1 cellular context compared by ENCODE assay signal in the genomic region with DNA sequence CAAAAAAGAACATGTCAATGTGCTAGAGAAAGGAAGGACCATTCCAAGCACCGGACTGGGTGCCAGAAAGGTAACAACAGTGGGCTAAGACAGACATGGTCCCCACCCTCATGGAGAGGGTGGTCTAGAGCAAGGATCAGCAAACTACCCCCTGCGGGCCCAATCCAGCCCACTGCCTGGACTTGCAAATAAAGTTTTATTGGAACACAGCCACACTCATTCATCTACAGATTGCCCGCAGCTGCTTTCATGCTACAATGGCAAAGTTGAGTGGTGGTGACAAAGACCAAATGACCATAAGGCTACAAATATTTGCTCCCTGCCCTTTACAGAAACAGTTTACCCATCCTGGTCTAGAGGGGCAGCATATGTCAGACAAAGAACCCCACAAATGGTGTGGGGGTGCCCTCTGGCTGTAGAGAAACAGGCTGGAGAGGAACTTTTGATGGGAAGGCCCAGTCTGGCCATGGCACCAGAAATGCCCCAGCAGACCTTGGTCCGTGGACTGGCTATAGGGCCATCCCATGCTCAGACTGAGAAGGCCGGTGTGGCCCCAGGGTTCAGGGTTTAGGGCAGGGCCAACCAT.
TF ChIP-seq lines count a peak whose summit lies in the region.

No MANE protein-coding gene starts in this region.

TF ChIP-seq in SK-N-SH, 30 proteins besides CTCF, POLR2A, EP300 and RAD21 (continued from another document):
- TF ChIP-seq, protein P1, sequence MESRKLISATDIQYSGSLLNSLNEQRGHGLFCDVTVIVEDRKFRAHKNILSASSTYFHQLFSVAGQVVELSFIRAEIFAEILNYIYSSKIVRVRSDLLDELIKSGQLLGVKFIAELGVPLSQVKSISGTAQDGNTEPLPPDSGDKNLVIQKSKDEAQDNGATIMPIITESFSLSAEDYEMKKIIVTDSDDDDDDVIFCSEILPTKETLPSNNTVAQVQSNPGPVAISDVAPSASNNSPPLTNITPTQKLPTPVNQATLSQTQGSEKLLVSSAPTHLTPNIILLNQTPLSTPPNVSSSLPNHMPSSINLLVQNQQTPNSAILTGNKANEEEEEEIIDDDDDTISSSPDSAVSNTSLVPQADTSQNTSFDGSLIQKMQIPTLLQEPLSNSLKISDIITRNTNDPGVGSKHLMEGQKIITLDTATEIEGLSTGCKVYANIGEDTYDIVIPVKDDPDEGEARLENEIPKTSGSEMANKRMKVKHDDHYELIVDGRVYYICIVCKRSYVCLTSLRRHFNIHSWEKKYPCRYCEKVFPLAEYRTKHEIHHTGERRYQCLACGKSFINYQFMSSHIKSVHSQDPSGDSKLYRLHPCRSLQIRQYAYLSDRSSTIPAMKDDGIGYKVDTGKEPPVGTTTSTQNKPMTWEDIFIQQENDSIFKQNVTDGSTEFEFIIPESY (IDR thresholded peaks at IDR 0.05; ENCODE audit: borderline replicate concordance, low read depth), result no peak
